ENCODE assay signal across 12 cellular contexts in the genomic region with DNA sequence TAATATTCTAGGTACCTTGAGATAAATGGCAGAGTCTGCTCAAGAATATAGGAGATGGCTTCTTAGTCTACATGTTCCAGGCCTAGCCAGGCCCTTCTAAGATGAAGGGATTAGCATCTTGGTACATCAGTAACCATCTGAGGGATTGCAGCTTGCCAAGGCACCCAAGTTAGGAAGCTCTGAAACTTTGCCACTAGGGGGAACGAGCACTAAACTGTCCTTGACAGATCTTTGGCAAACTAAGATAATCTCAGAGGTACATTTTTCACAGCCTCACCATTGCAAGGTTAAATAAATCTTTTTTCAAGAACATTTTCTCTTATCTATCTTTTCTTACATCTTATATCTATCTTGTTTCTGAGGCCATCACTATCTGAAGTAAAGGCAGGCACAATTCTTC.
A peak's percentile ranks its signal among the peaks of the same experiment; 100 is the strongest.
DNase-seq lines count a peak whose midpoint lies in the region; ATAC-seq, FAIRE-seq and TF ChIP-seq lines count a peak whose summit lies in the region.
"Had no signal": no experiment of that assay in that cellular context is flagged by ENCODE, and none has a peak within 500 bp of the region (broad histone marks: within the 10 kb centered on the region; RNA-seq: fewer than 3 reads in every experiment).

No MANE protein-coding gene starts in this region.

- H3K9ac ChIP-seq in OCI-LY1 (ENCODE audit: low read length), result no peak overlapping the region

- H3K4me1 ChIP-seq in OCI-LY1 (ENCODE audit: insufficient read depth, low read length, severe bottlenecking), result no peaks in the 10 kb centered on the region

- no peak for FAIRE-seq in urothelium cell line (lab: Jason Lieb, UNC)
- FAIRE-seq: colon, H54, TTC549 had no signal

- H3K4me2 ChIP-seq in OCI-LY1 (ENCODE audit: low read length), result no peak overlapping the region

- H3F3A ChIP-seq in OCI-LY1 (ENCODE audit: insufficient read depth, low read length), result no peaks in the 10 kb centered on the region

- H3K27ac ChIP-seq in OCI-LY1 (ENCODE audit: low read depth, low read length, poor library complexity, severe bottlenecking), result no peak overlapping the region

- no peaks in the 10 kb centered on the region for H3K27me3 ChIP-seq in OCI-LY1 (ENCODE audit: insufficient read depth, low read length)

- H4K20me1 ChIP-seq in OCI-LY1 (ENCODE audit: insufficient read depth, low read length), result no peaks in the 10 kb centered on the region

- TF ChIP-seq CTCF in OCI-LY1 (IDR thresholded peaks at IDR 0.05; ENCODE audit: low read length) (peak; percentile 32; the same call in 1 of the 2 replicates), fibroblast of mammary gland (conservative IDR thresholded peaks at IDR 0.05; ENCODE audit: control insufficient read depth, insufficient read depth, low read depth, low read length) (peak; percentile 38)

- H3K9me3 ChIP-seq in OCI-LY1 (ENCODE audit: low read length), result peaks cover 4% of the 10 kb centered on the region

- ATAC-seq in HG02798 (IDR thresholded peaks at IDR 0.05; ENCODE audit: poor library complexity, unreplicated experiment), result no peak

- H3K4me3 ChIP-seq in OCI-LY1 (ENCODE audit: low read depth, low read length, poor library complexity, severe bottlenecking), result no peak overlapping the region
- no peak overlapping the region for H3K4me3 ChIP-seq in fibroblast of mammary gland (ENCODE audit: control insufficient read depth, low read depth, low read length)

- H3K9me2 ChIP-seq in OCI-LY1 (ENCODE audit: low read depth, low read length), result no peaks in the 10 kb centered on the region; the same call in 1 of the 2 replicates

- no peak overlapping the region for H2AFZ ChIP-seq in OCI-LY1 (ENCODE audit: low read length)

- no peaks in the 10 kb centered on the region for H3K36me3 ChIP-seq in OCI-LY1 (ENCODE audit: insufficient read depth, low read length)

- H3K79me2 ChIP-seq in OCI-LY1 (ENCODE audit: insufficient read depth, low read length), result no peaks in the 10 kb centered on the region

- DNase-seq in stimulated activated CD8-positive, alpha-beta memory T cell treated with anti-CD3 and anti-CD28 coated beads, Interleukin-12 subunit alpha, Interleukin-12 subunit beta, amount 100 ng/mL, for 1 hour (ENCODE audit: low read depth), result peak; percentile 5
- DNase-seq in stimulated activated CD8-positive, alpha-beta memory T cell treated with anti-CD3 and anti-CD28 coated beads, Interleukin-4, amount 100 ng/mL, for 48 hours, result no peak
- DNase-seq in fibroblast of mammary gland (ENCODE audit: low read depth) (peak; percentile 23), urothelium cell line (ENCODE audit: low spot score) (peak; percentile 3), cerebellar cortex (ENCODE audit: low spot score) (no peak), NCI-H1105 (lab: John Stamatoyannopoulos, UW) (no peak)
- DNase-seq: GDM1 had no signal

Comparison
In these comparisons a context has a peak if more than half of its experiments do, and no peak if none do; other contexts are left out.
1. DNase-seq: peak in stimulated activated CD8-positive, alpha-beta memory T cell treated with anti-CD3 and anti-CD28 coated beads, Interleukin-12 subunit alpha, Interleukin-12 subunit beta, amount 100 ng/mL, for 1 hour (single experiment), fibroblast of mammary gland (single experiment) and urothelium cell line (single experiment); none in stimulated activated CD8-positive, alpha-beta memory T cell treated with anti-CD3 and anti-CD28 coated beads, Interleukin-4, amount 100 ng/mL, for 48 hours (single experiment), cerebellar cortex (single experiment) and NCI-H1105 (single experiment).